Comparison of ENCODE assay signal across 9 cellular contexts in the genomic region with DNA sequence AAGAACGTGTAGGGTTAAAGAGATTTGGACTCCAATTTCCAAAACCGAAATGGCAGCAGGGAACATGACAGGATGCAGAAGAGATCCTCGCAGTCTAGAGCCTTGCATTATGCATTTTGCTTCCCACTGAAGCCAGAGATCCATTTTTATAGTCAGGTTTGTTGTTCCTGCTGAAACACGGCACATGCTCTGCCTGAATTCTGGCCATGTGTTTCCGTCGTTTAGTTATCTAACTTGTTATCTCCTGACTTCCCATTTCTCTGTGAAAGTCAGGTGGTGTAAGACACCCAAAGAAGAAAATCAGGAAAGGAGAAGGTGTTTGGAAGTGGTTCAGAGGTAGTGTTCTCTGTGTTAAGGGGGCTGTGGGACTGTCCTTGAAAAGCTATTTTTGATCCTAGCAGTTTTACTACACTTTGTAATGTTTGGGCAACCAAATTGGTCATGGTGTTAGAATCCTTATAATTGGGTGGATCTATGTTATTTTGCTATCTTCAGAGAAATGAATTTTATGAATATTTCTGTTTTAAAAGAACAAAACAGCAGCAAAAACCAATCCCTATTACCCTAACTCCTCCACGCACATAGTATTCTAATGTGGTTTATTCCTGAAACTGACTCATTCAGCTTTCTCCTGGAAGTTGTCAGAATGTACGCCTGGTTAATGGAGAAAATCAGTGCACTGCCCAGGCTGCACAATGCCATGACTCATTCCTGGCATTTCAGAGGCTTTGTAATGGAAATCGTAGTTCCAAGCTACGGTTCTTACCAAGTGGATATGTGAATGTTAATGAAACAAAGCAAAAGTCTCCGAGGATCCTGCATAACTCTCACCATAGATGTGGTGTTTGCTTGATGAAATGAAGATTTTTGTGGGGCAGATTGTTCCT.
DNase-seq lines count a peak whose midpoint lies in the region; ATAC-seq, FAIRE-seq and TF ChIP-seq lines count a peak whose summit lies in the region.
"Had no signal": no experiment of that assay in that cellular context is flagged by ENCODE, and none has a peak within 500 bp of the region (broad histone marks: within the 10 kb centered on the region; RNA-seq: fewer than 3 reads in every experiment).

No MANE protein-coding gene starts in this region.

- H3K79me2 ChIP-seq in HCT116 (ENCODE audit: insufficient read depth, low read length) = no peaks in the 10 kb centered on the region
- H3K79me2 ChIP-seq in K562 (ENCODE audit: control insufficient read depth, insufficient read depth, low read length) = no peaks in the 10 kb centered on the region; the same call in 2 of the 3 replicates

- DNase-seq in HCT116 (ENCODE audit: low read depth, low spot score) = peak; percentile 75
- no peak for DNase-seq in K562 (ENCODE audit: extremely low read depth in 1 of 4, low spot score in 3 of 4)
- DNase-seq in iPS DF 6.9 (ENCODE audit: low read depth, low spot score) = peak; percentile 63
- no peak for DNase-seq in activated T-cell treated with anti-CD3 and anti-CD28 coated beads, Interleukin-2, amount 50 U/mL, for 24 hours
- DNase-seq in UCSD-AML1 (lab: John Stamatoyannopoulos, UW; ENCODE audit: unreplicated experiment) = no peak
- DNase-seq in natural killer cell treated with Interleukin-12 subunit alpha and Interleukin-12 subunit beta and Interleukin-15 and Interleukin-18, amount 100 ng/mL, for 72 hours (ENCODE audit: low spot score) = no peak
- DNase-seq: activated CD4-positive, CD25-positive, alpha-beta regulatory T cell treated with anti-CD3 and anti-CD28 coated beads, Interleukin-2, amount 50 U/mL, for 72 hours had no signal

- TF ChIP-seq CTCF in HCT116 (IDR thresholded peaks at IDR 0.05 in 2 of 3, conservative IDR thresholded peaks at IDR 0.05 in 1 of 3; ENCODE audit: borderline replicate concordance in 1 of 3, insufficient read depth in 1 of 3, low read depth in 2 of 3, low read length in 2 of 3) (no peak), K562 (IDR thresholded peaks at IDR 0.05 in 2 of 3, conservative IDR thresholded peaks at IDR 0.05 in 1 of 3; ENCODE audit: insufficient read depth in 2 of 3, low read depth in 1 of 3, low read length in 3 of 3) (no peak)

- no peaks in the 10 kb centered on the region for H3K9me1 ChIP-seq in K562 (ENCODE audit: control insufficient read depth, insufficient read depth, low read length)

- CTCF ChIA-PET in HCT116 (lab: Charles Lee) (interaction anchor here (1.1 kb wide), 2 partner anchors 13 to 96 kb away, joined by 3 to 4 read pairs; no protein-coding TSS in a partner anchor), K562 (lab: Yijun Ruan, JAX; ENCODE audit: low intra/inter-chr PET ratio) (no interaction called here)

- peak overlapping the region; percentile 68; the same call in 1 of the 2 replicates for H3K27ac ChIP-seq in HCT116 (ENCODE audit: low read depth, low read length)
- H3K27ac ChIP-seq in K562 (ENCODE audit: extremely low read depth, low read depth, low read length) = no peak overlapping the region
- H3K27ac ChIP-seq in iPS DF 6.9 (ENCODE audit: low read length) = no peak overlapping the region
- peak overlapping the region; percentile 82 for H3K27ac ChIP-seq in skeletal muscle tissue (ENCODE audit: low read depth, low read length)

- POLR2A ChIA-PET in HCT116 (lab: Charles Lee) = interaction anchor here (1.1 kb wide), 1 partner anchor 111 kb away, joined by 5 read pairs; no protein-coding TSS in a partner anchor
- POLR2A ChIA-PET in K562 (lab: Yijun Ruan, JAX) = interaction anchor here (1.5 kb wide), 1 partner anchor 11 kb away, joined by 3 read pairs; no protein-coding TSS in a partner anchor

- H3K9me3 Mint-ChIP-seq in activated T-cell treated with anti-CD3 and anti-CD28 coated beads, Interleukin-2, amount 50 U/mL, for 24 hours = no peaks in the 10 kb centered on the region
- no peaks in the 10 kb centered on the region for H3K9me3 Mint-ChIP-seq in natural killer cell treated with Interleukin-12 subunit alpha and Interleukin-12 subunit beta and Interleukin-15 and Interleukin-18, amount 100 ng/mL, for 72 hours

- intact Hi-C loops in HCT116 (cut with micrococcal nuclease) (no loop called here), K562 (cut with micrococcal nuclease) (no loop called here)

- FAIRE-seq in K562 (lab: Jason Lieb, UNC) = no peak

- no peak for TF ChIP-seq EP300 in K562 (IDR thresholded peaks at IDR 0.05; ENCODE audit: low read length)

- H3K4me1 Mint-ChIP-seq in activated T-cell treated with anti-CD3 and anti-CD28 coated beads, Interleukin-2, amount 50 U/mL, for 24 hours (ENCODE audit: low read depth) = peaks cover 23% of the 10 kb centered on the region
- no peaks in the 10 kb centered on the region for H3K4me1 Mint-ChIP-seq in natural killer cell treated with Interleukin-12 subunit alpha and Interleukin-12 subunit beta and Interleukin-15 and Interleukin-18, amount 100 ng/mL, for 72 hours (ENCODE audit: low read depth in 2 of 2)

- no peaks in the 10 kb centered on the region for H3K9me2 ChIP-seq in HCT116 (ENCODE audit: insufficient read depth)

- peaks cover 18% of the 10 kb centered on the region for H3K27me3 Mint-ChIP-seq in activated T-cell treated with anti-CD3 and anti-CD28 coated beads, Interleukin-2, amount 50 U/mL, for 24 hours
- H3K27me3 Mint-ChIP-seq in natural killer cell treated with Interleukin-12 subunit alpha and Interleukin-12 subunit beta and Interleukin-15 and Interleukin-18, amount 100 ng/mL, for 72 hours = peaks cover 49 to 91% of the 10 kb centered on the region in 2 donors

- H3K4me2 ChIP-seq in HCT116 (ENCODE audit: low read length) = peak overlapping the region; percentile 74
- no peak overlapping the region for H3K4me2 ChIP-seq in K562 (ENCODE audit: insufficient read depth, low read length)

- no peaks in the 10 kb centered on the region for H3K27me3 ChIP-seq in HCT116 (ENCODE audit: insufficient read depth, low read length)
- H3K27me3 ChIP-seq in K562 (ENCODE audit: control insufficient read depth in 2 of 2, insufficient read depth in 2 of 2, low read length in 2 of 2) = no peaks in the 10 kb centered on the region
- no peaks in the 10 kb centered on the region for H3K27me3 ChIP-seq in iPS DF 6.9 (ENCODE audit: control insufficient read depth, insufficient read depth, low read length)
- H3K27me3 ChIP-seq in skeletal muscle tissue (ENCODE audit: control insufficient read depth in 3 of 3, insufficient read depth in 3 of 3, low read length in 3 of 3) = no peaks in the 10 kb centered on the region

- peak overlapping the region in 1 of 2 experiments; percentile 38; a peak in 2 of 4 replicates for H3K4me3 ChIP-seq in HCT116 (replicated peaks in 1 of 2; ENCODE audit: low read depth in 1 of 2, low read length in 2 of 2)
- no peak overlapping the region for H3K4me3 ChIP-seq in K562
- H3K4me3 ChIP-seq in iPS DF 6.9 (ENCODE audit: low read length) = no peak overlapping the region
- H3K4me3 ChIP-seq in skeletal muscle tissue (ENCODE audit: low read length in 3 of 3) = peak overlapping the region in 1 of 3 donors; percentile 7

- H3K27ac Mint-ChIP-seq in activated T-cell treated with anti-CD3 and anti-CD28 coated beads, Interleukin-2, amount 50 U/mL, for 24 hours = no peak overlapping the region
- peak overlapping the region in 1 of 2 donors; percentile 20 for H3K27ac Mint-ChIP-seq in natural killer cell treated with Interleukin-12 subunit alpha and Interleukin-12 subunit beta and Interleukin-15 and Interleukin-18, amount 100 ng/mL, for 72 hours

- peak overlapping the region; percentile 19 for H2AFZ ChIP-seq in HCT116 (ENCODE audit: low read depth, low read length, poor library complexity, severe bottlenecking)
- H2AFZ ChIP-seq in K562 (ENCODE audit: low read depth, low read length) = peak overlapping the region; percentile 78

- H3K9me3 ChIP-seq in HCT116 (ENCODE audit: control insufficient read depth in 1 of 2, insufficient read depth in 1 of 2, low read depth in 1 of 2, low read length in 2 of 2) (no peaks in the 10 kb centered on the region), K562 (replicated peaks; ENCODE audit: control insufficient read depth, insufficient read depth, low read depth, low read length) (no peaks in the 10 kb centered on the region), iPS DF 6.9 (ENCODE audit: control insufficient read depth, insufficient read depth, low read length) (no peaks in the 10 kb centered on the region), skeletal muscle tissue (ENCODE audit: control insufficient read depth in 3 of 3, low read length in 3 of 3) (no peaks in the 10 kb centered on the region)

- H3K4me1 ChIP-seq in HCT116 (ENCODE audit: control insufficient read depth in 1 of 2, insufficient read depth in 2 of 2, low read length in 2 of 2) = peaks cover 21 to 41% of the 10 kb centered on the region in 2 experiments
- H3K4me1 ChIP-seq in K562 (replicated peaks in 1 of 2; ENCODE audit: control insufficient read depth in 2 of 2, insufficient read depth in 2 of 2, low read length in 2 of 2) = peaks cover 0 to 30% of the 10 kb centered on the region in 2 experiments; a peak in 4 of 5 replicates
- peaks cover 8% of the 10 kb centered on the region; the same call in 1 of the 2 replicates for H3K4me1 ChIP-seq in iPS DF 6.9 (ENCODE audit: control insufficient read depth, insufficient read depth, low read length)
- H3K4me1 ChIP-seq in skeletal muscle tissue (ENCODE audit: control insufficient read depth in 3 of 3, insufficient read depth in 3 of 3, low read length in 3 of 3) = peaks cover 64 to 70% (median 64%) of the 10 kb centered on the region in 3 donors

- no peak overlapping the region for H3K4me3 Mint-ChIP-seq in activated T-cell treated with anti-CD3 and anti-CD28 coated beads, Interleukin-2, amount 50 U/mL, for 24 hours
- no peak overlapping the region for H3K4me3 Mint-ChIP-seq in natural killer cell treated with Interleukin-12 subunit alpha and Interleukin-12 subunit beta and Interleukin-15 and Interleukin-18, amount 100 ng/mL, for 72 hours

- TF ChIP-seq POLR2A in HCT116 (IDR thresholded peaks at IDR 0.05; ENCODE audit: borderline replicate concordance, extremely low read depth, insufficient read depth, insufficient read length) (no peak), K562 (conservative IDR thresholded peaks at IDR 0.05) (no peak)

- H4K20me1 ChIP-seq in HCT116 (ENCODE audit: insufficient read depth) = no peaks in the 10 kb centered on the region
- H4K20me1 ChIP-seq in K562 (replicated peaks; ENCODE audit: control insufficient read depth, insufficient read depth, low read length) = 0 out of 2 replicates have a peak, but pooled peaks cover 3% of the 10 kb centered on the region

- ATAC-seq in HCT116 (peak; percentile 93), K562 (no peak), HG02642 (IDR thresholded peaks at IDR 0.05; ENCODE audit: poor library complexity, unreplicated experiment) (no peak)
- no peak for ATAC-seq in natural killer cell treated with Interleukin-12 subunit alpha and Interleukin-12 subunit beta and Interleukin-15 and Interleukin-18, amount 100 ng/mL, for 72 hours

- no peaks in the 10 kb centered on the region for H3K36me3 Mint-ChIP-seq in activated T-cell treated with anti-CD3 and anti-CD28 coated beads, Interleukin-2, amount 50 U/mL, for 24 hours (ENCODE audit: low read depth)
- H3K36me3 Mint-ChIP-seq in natural killer cell treated with Interleukin-12 subunit alpha and Interleukin-12 subunit beta and Interleukin-15 and Interleukin-18, amount 100 ng/mL, for 72 hours = no peaks in the 10 kb centered on the region

- TF ChIP-seq RAD21 in HCT116 (IDR thresholded peaks at IDR 0.05; ENCODE audit: low read depth) (peak; percentile 33), K562 (CRISPR knock-in tag; conservative IDR thresholded peaks at IDR 0.05 in 1 of 2, IDR thresholded peaks at IDR 0.05 in 1 of 2) (no peak)

- WGBS in K562 (ENCODE audit: insufficient coverage, low coverage, missing lambda C conversion rate) = 45% methylated on average over 11 of the region's 11 CpGs
- WGBS in iPS DF 6.9 (ENCODE audit: insufficient coverage, insufficient read length) = no CpG with 5 or more reads among the region's 11 CpGs

- BruUV-seq in HCT116 (replicated peaks; lab: Mats Ljungman, UMichigan) (no TSS peak), K562 (replicated peaks; lab: Mats Ljungman, UMichigan) (no TSS peak)

- H3K9ac ChIP-seq in HCT116 (ENCODE audit: low read length) = peak overlapping the region; percentile 44
- H3K9ac ChIP-seq in K562 (ENCODE audit: insufficient read depth in 1 of 2, low read depth in 2 of 2, low read length in 2 of 2) = no peak overlapping the region
- H3K9ac ChIP-seq in skeletal muscle tissue (ENCODE audit: low read depth in 1 of 3, low read length in 3 of 3) = peak overlapping the region; percentile 8 to 52 (median 34)

- in situ Hi-C loops in K562 (cut with MboI) = no loop called here

- RAD21 ChIA-PET in HCT116 (lab: Charles Lee; ENCODE audit: low non-redundant PET in 1 of 2, low total read pairs in 2 of 2, uncharacterized antibody in 2 of 2, unreplicated experiment in 2 of 2) = interaction anchor here in 1 of 2 experiments (0.6 kb wide), 1 partner anchor 184 kb away, joined by 3 read pairs; no protein-coding TSS in a partner anchor

- H3K36me3 ChIP-seq in HCT116 (ENCODE audit: control insufficient read depth in 1 of 2, insufficient read depth in 2 of 2, low read length in 2 of 2) (no peaks in the 10 kb centered on the region), K562 (ENCODE audit: control insufficient read depth, insufficient read depth, low read length) (no peaks in the 10 kb centered on the region), iPS DF 6.9 (ENCODE audit: control insufficient read depth, insufficient read depth, low read length) (no peaks in the 10 kb centered on the region), skeletal muscle tissue (ENCODE audit: control insufficient read depth in 3 of 3, insufficient read depth in 3 of 3, low read length in 3 of 3) (no peaks in the 10 kb centered on the region)

Comparison
In these comparisons a context has a peak if more than half of its experiments do, and no peak if none do; other contexts are left out.
1. DNase-seq: peak in HCT116 (single experiment) and iPS DF 6.9 (single experiment); none in K562 (0 of 4), activated T-cell treated with anti-CD3 and anti-CD28 coated beads, Interleukin-2, amount 50 U/mL, for 24 hours (single experiment), UCSD-AML1 (single experiment) and natural killer cell treated with Interleukin-12 subunit alpha and Interleukin-12 subunit beta and Interleukin-15 and Interleukin-18, amount 100 ng/mL, for 72 hours (single experiment).
2. H3K27ac ChIP-seq: peak in HCT116 (single experiment) and skeletal muscle tissue (single experiment); none in K562 (single experiment) and iPS DF 6.9 (single experiment).
3. H3K9ac ChIP-seq: peak in HCT116 (single experiment) and skeletal muscle tissue (3 of 3); none in K562 (0 of 2).